8 cellular contexts compared by ENCODE assay signal in the genomic region with DNA sequence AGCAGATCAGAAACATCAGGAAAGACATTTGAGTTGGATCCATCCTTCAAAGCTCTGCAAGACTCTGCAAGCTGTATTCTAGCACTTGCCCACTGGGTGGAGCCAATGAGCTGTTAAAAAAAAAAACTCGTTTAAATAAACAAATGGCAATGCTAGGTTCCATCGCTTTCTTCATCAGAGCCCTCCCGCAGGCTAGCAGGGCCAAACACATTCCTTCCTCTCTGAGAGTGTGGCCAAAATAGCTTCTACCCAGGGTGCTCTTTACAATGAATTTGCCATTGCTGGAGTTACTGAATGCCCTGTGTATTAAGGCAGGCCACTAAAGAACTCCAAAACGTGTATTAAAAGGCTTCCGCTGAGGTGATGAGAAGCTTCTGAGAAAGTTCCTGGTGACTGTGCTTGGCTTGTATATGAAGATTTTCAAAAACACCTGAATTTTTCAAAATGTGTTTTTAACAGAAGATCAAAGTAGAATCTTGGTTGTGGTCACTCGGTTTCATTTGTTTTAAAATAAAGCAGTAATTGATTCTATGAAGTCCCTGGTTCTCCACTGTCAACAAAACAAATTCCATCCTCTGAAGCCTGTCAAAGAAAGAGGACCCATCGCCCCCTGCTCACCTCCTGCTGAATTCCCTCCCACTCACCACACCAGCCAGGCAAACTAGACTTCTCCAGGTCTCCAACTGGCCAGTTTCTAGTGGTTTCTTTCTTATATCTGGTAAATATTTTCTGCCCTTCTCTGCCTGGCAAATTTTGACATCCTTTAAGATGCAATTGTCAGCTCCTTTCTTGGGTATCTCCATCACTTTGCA. TPM values are rescaled to one million over a fixed set of nuclear protein-coding genes. Genes with fewer than 3 reads are reported as not detected.
DNase-seq lines count a peak whose midpoint lies in the region; ATAC-seq lines count a peak whose summit lies in the region.

No MANE protein-coding gene starts in this region.

- no peaks in the 10 kb centered on the region for H3K4me1 Mint-ChIP-seq in stimulated activated effector memory CD8-positive, alpha-beta T cell treated with anti-CD3 and anti-CD28 coated beads, Interleukin-12 subunit alpha, Interleukin-12 subunit beta, amount 100 ng/mL, for 72 hours

- ATAC-seq in GM18909 (IDR thresholded peaks at IDR 0.05; ENCODE audit: poor library complexity, unreplicated experiment) (peak; percentile 76), HG03354 (IDR thresholded peaks at IDR 0.05; ENCODE audit: poor library complexity, severe bottlenecking, unreplicated experiment) (peak; percentile 83)
- peak; percentile 46 for ATAC-seq in stimulated activated effector memory CD8-positive, alpha-beta T cell treated with anti-CD3 and anti-CD28 coated beads, Interleukin-12 subunit alpha, Interleukin-12 subunit beta, amount 100 ng/mL, for 72 hours

- peak in 11 of 14 donors; percentile 30 to 71 (median 65) for DNase-seq in C1 segment of cervical spinal cord (lab: John Stamatoyannopoulos, UW)
- peak; percentile 56 for DNase-seq in NCI-H446 treated with DMSO at 0.1 percent for 48 hours (lab: John Stamatoyannopoulos, UW)
- peak; percentile 16 to 25 for DNase-seq in activated CD4-positive, alpha-beta T cell treated with anti-CD3 and anti-CD28 coated beads, Interleukin-2, amount 50 U/mL, for 4 hours
- peak; percentile 14 for DNase-seq in effector CD4-positive, alpha-beta T cell
- peak; percentile 70 to 86 for DNase-seq in lung microvascular endothelial cell (ENCODE audit: low read depth in 2 of 2)
- DNase-seq in stimulated activated effector memory CD8-positive, alpha-beta T cell treated with anti-CD3 and anti-CD28 coated beads, Interleukin-12 subunit alpha, Interleukin-12 subunit beta, amount 100 ng/mL, for 72 hours (ENCODE audit: low spot score in 2 of 2), result peak; percentile 43 to 72

- no peak overlapping the region for H3K27ac Mint-ChIP-seq in stimulated activated effector memory CD8-positive, alpha-beta T cell treated with anti-CD3 and anti-CD28 coated beads, Interleukin-12 subunit alpha, Interleukin-12 subunit beta, amount 100 ng/mL, for 72 hours

- no peaks in the 10 kb centered on the region for H3K9me3 Mint-ChIP-seq in stimulated activated effector memory CD8-positive, alpha-beta T cell treated with anti-CD3 and anti-CD28 coated beads, Interleukin-12 subunit alpha, Interleukin-12 subunit beta, amount 100 ng/mL, for 72 hours

- no peak overlapping the region for H3K4me3 Mint-ChIP-seq in stimulated activated effector memory CD8-positive, alpha-beta T cell treated with anti-CD3 and anti-CD28 coated beads, Interleukin-12 subunit alpha, Interleukin-12 subunit beta, amount 100 ng/mL, for 72 hours

- no peaks in the 10 kb centered on the region for H3K36me3 Mint-ChIP-seq in stimulated activated effector memory CD8-positive, alpha-beta T cell treated with anti-CD3 and anti-CD28 coated beads, Interleukin-12 subunit alpha, Interleukin-12 subunit beta, amount 100 ng/mL, for 72 hours

RNA-seq across cellular contexts. Expression of a gene that starts 36.5 kb away (rescaled TPM):
- not detected in 2 replicates for total RNA-seq in lung microvascular endothelial cell

Comparison
In these comparisons a context has a peak if more than half of its experiments do, and no peak if none do; other contexts are left out.
1. Peak in every context shown above with its lines: DNase-seq and ATAC-seq.
2. DNase-seq: peak in every context shown above with its lines; median percentile 78 in lung microvascular endothelial cell; 65 in C1 segment of cervical spinal cord; 58 in stimulated activated effector memory CD8-positive, alpha-beta T cell treated with anti-CD3 and anti-CD28 coated beads, Interleukin-12 subunit alpha, Interleukin-12 subunit beta, amount 100 ng/mL, for 72 hours; 56 in NCI-H446 treated with DMSO at 0.1 percent for 48 hours; 20 in activated CD4-positive, alpha-beta T cell treated with anti-CD3 and anti-CD28 coated beads, Interleukin-2, amount 50 U/mL, for 4 hours; 14 in effector CD4-positive, alpha-beta T cell.